8 cellular contexts compared by ENCODE assay signal in genomic region chrX:9465380-9466114, GRCh38. TPM values are rescaled to one million over a fixed set of nuclear protein-coding genes. Genes with fewer than 3 reads are reported as not detected.
DNase-seq lines count a peak whose midpoint lies in the region; ATAC-seq and TF ChIP-seq lines count a peak whose summit lies in the region.

No MANE protein-coding gene starts in this region.

- no peaks in the 10 kb centered on the region for H3F3A ChIP-seq in neural cell (ENCODE audit: insufficient read depth, low read length, poor library complexity, severe bottlenecking)

- H3K4me3 ChIP-seq in HL-60 (replicated peaks; ENCODE audit: insufficient read depth, low read length) = peak overlapping the region; percentile 54
- peak overlapping the region; percentile 74 for H3K4me3 ChIP-seq in neural cell (ENCODE audit: low read length)

- no peaks in the 10 kb centered on the region for H3K9me3 ChIP-seq in neural cell (ENCODE audit: low read length)

- H3K27ac ChIP-seq in HL-60 (replicated peaks) (no peak overlapping the region; the same call in 1 of the 2 replicates), epithelial cell of prostate (peak overlapping the region; percentile 83), neural cell (ENCODE audit: low read length) (no peak overlapping the region)

- ATAC-seq in HG03342 (IDR thresholded peaks at IDR 0.05; ENCODE audit: unreplicated experiment) = no peak

- H3K4me2 ChIP-seq in neural cell (ENCODE audit: low read length) = no peak overlapping the region

- peak overlapping the region; percentile 62 for H3K9ac ChIP-seq in neural cell (ENCODE audit: low read length)

- no peak for TF ChIP-seq EP300 in neural cell (conservative IDR thresholded peaks at IDR 0.05; ENCODE audit: poor library complexity, severe bottlenecking)

- H3K79me2 ChIP-seq in neural cell (replicated peaks; ENCODE audit: insufficient read depth, low read length) = peaks cover 28% of the 10 kb centered on the region

- H3K27me3 ChIP-seq in HL-60 (ENCODE audit: insufficient read depth, poor library complexity, severe bottlenecking) = no peaks in the 10 kb centered on the region
- no peaks in the 10 kb centered on the region for H3K27me3 ChIP-seq in neural cell (ENCODE audit: insufficient read depth, low read depth, low read length)

- no peaks in the 10 kb centered on the region for H3K36me3 ChIP-seq in neural cell (ENCODE audit: insufficient read depth, low read length)

- peak; percentile 13 for TF ChIP-seq RAD21 in neural cell (conservative IDR thresholded peaks at IDR 0.05)

- TF ChIP-seq CTCF in HL-60 (IDR thresholded peaks at IDR 0.05; ENCODE audit: insufficient read depth, low read length) = no peak
- TF ChIP-seq CTCF in neural cell (IDR thresholded peaks at IDR 0.05; ENCODE audit: poor library complexity, severe bottlenecking) = no peak

- peak; percentile 30 for DNase-seq in DMS53 (lab: John Stamatoyannopoulos, UW)
- DNase-seq in DMS53 treated with DMSO at 0.1 percent for 48 hours (lab: John Stamatoyannopoulos, UW; ENCODE audit: unreplicated experiment) = no peak
- DNase-seq in HL-60 (ENCODE audit: low read depth in 1 of 2, low spot score in 1 of 2) = no peak
- DNase-seq in activated CD4-positive, alpha-beta T cell treated with anti-CD3 and anti-CD28 coated beads, Interleukin-2, amount 50 U/mL, for 1 hour = peak; percentile 30
- no peak for DNase-seq in epithelial cell of prostate (ENCODE audit: low read depth, low spot score)
- DNase-seq in MV-4-11 (lab: John Stamatoyannopoulos, UW) = no peak

- H3K9me2 ChIP-seq in neural cell (ENCODE audit: insufficient read depth, low read length) = no peaks in the 10 kb centered on the region

- H4K20me1 ChIP-seq in neural cell (ENCODE audit: insufficient read depth) = no peaks in the 10 kb centered on the region

- H2AFZ ChIP-seq in neural cell (ENCODE audit: low read depth, low read length) = no peak overlapping the region

TF ChIP-seq in neural cell, 6 proteins besides CTCF, POLR2A, EP300 and RAD21:
- TF ChIP-seq EZH2 (IDR thresholded peaks at IDR 0.05; ENCODE audit: borderline replicate concordance, insufficient read depth, low read length, poor library complexity, severe bottlenecking) (no peak), REST (IDR thresholded peaks at IDR 0.05; ENCODE audit: borderline replicate concordance) (no peak), MXI1 (conservative IDR thresholded peaks at IDR 0.05; ENCODE audit: poor library complexity, severe bottlenecking) (no peak), POLR2AphosphoS5 (IDR thresholded peaks at IDR 0.05) (no peak), TAF1 (IDR thresholded peaks at IDR 0.05; ENCODE audit: low read depth) (no peak), SMC3 (conservative IDR thresholded peaks at IDR 0.05; ENCODE audit: poor library complexity) (no peak)

RNA-seq across cellular contexts. Expression of gene TBL1X, which starts 0.7 kb away (rescaled TPM):
- polyA plus RNA-seq in neural cell = 2.2 and 3.1 TPM in 2 replicates
- 11.4 and 11.9 TPM in 2 replicates for polyA minus RNA-seq in neural cell

Comparison
In these comparisons a context has a peak if more than half of its experiments do, and no peak if none do; other contexts are left out.
1. DNase-seq: peak in DMS53 (single experiment) and activated CD4-positive, alpha-beta T cell treated with anti-CD3 and anti-CD28 coated beads, Interleukin-2, amount 50 U/mL, for 1 hour (single experiment); none in DMS53 treated with DMSO at 0.1 percent for 48 hours (single experiment), HL-60 (0 of 2), epithelial cell of prostate (single experiment) and MV-4-11 (single experiment).